8 cellular contexts compared by ENCODE assay signal in the genomic region with DNA sequence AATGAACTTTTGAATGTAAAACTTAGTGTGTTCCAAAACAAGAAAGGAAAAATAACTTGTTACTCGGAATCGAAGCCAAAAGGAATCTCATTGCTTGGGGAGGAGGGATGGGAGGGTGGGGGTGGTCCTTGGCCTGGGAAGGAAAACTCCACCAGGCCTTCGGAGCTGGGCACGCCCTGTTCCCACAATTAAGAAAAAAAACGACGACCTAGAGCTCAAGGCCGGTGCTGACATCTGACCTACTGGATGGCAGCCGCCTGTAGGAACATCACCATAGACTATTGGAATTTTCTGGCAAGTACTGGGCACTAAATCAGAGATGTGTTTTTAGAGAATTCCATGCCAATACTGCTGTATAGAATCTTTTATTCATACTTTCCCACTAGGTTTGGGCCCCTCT. TPM values are rescaled to one million over a fixed set of nuclear protein-coding genes. Genes with fewer than 3 reads are reported as not detected.
DNase-seq lines count a peak whose midpoint lies in the region; ATAC-seq and TF ChIP-seq lines count a peak whose summit lies in the region.

No MANE protein-coding gene starts in this region.

- peak; percentile 50 for ATAC-seq in omental fat pad (ENCODE audit: low FRiP score)
- no peak for ATAC-seq in GM19395 (IDR thresholded peaks at IDR 0.05; ENCODE audit: unreplicated experiment)
- ATAC-seq in GM18502 (IDR thresholded peaks at IDR 0.05; ENCODE audit: poor library complexity, unreplicated experiment) = no peak
- no peak for ATAC-seq in GM21529 (IDR thresholded peaks at IDR 0.05; ENCODE audit: unreplicated experiment)

- TF ChIP-seq CTCF in omental fat pad (IDR thresholded peaks at IDR 0.05) = no peak

- DNase-seq in DMS53 (lab: John Stamatoyannopoulos, UW) (peak; percentile 40), DMS53 treated with DMSO at 0.1 percent for 48 hours (lab: John Stamatoyannopoulos, UW; ENCODE audit: unreplicated experiment) (no peak), SK-MEL-5 (ENCODE audit: low read depth, low spot score) (peak; percentile 26), fibroblast of gingiva (ENCODE audit: low read depth) (peak; percentile 91), omental fat pad (ENCODE audit: low spot score) (no peak)

- in situ Hi-C loops in SK-MEL-5 (cut with HindIII; ENCODE audit: low pct_unique_long_range_greater_than_20kb, low sequenced_read_pairs) = no loop called here

RNA-seq across cellular contexts. Expression of a gene that starts 0.8 kb away (rescaled TPM):
- total RNA-seq in SK-MEL-5 (2014; rRNA removed; shearing (Covaris generic)) = 32.8 and 33.4 TPM in 2 replicates
- 59.0 and 72.3 TPM in 2 replicates for polyA plus RNA-seq in SK-MEL-5 (2015; cell fraction: cytosol; rRNA removed)
- 133 and 181 TPM in 2 replicates for polyA plus RNA-seq in SK-MEL-5 (2015; cell fraction: nucleus; rRNA removed)
- 100 to 1,000 TPM in 3 of 4 donors, 10 to 100 TPM in 1; 97.2 to 136 (median 114) TPM for total RNA-seq in omental fat pad

RNA-seq across cellular contexts. Expression of a gene that starts 53.4 kb away (rescaled TPM):
- total RNA-seq in SK-MEL-5 (2014; rRNA removed; shearing (Covaris generic)) = 4.4 and 6.7 TPM in 2 replicates
- 9.6 and 10.2 TPM in 2 replicates for polyA plus RNA-seq in SK-MEL-5 (2015; cell fraction: cytosol; rRNA removed)
- 168 and 188 TPM in 2 replicates for polyA plus RNA-seq in SK-MEL-5 (2015; cell fraction: nucleus; rRNA removed)
- 10 to 100 TPM; 25.0 to 77.7 (median 39.0) TPM for total RNA-seq in omental fat pad

Comparison
In these comparisons a context has a peak if more than half of its experiments do, and no peak if none do; other contexts are left out.
1. DNase-seq: peak in DMS53 (single experiment), SK-MEL-5 (single experiment) and fibroblast of gingiva (single experiment); none in DMS53 treated with DMSO at 0.1 percent for 48 hours (single experiment) and omental fat pad (single experiment).